8 cellular contexts compared by ENCODE assay signal in genomic region chr5:172453986-172454354, GRCh38. TPM values are rescaled to one million over a fixed set of nuclear protein-coding genes. Genes with fewer than 3 reads are reported as not detected.
A peak's percentile ranks its signal among the peaks of the same experiment; 100 is the strongest.
DNase-seq lines count a peak whose midpoint lies in the region; ATAC-seq and TF ChIP-seq lines count a peak whose summit lies in the region.

No MANE protein-coding gene starts in this region.

- peaks cover 5% of the 10 kb centered on the region for H3K36me3 Mint-ChIP-seq in endodermal cell (ENCODE audit: low read depth)

- H3K27ac ChIP-seq in Panc1 (ENCODE audit: low read length) (peak overlapping the region; percentile 91), endodermal cell (ENCODE audit: low read depth, low read length) (peak overlapping the region; percentile 89)

- H3K9me3 ChIP-seq in Panc1 (ENCODE audit: control insufficient read depth, insufficient read depth, low read depth, low read length) (no peaks in the 10 kb centered on the region), endodermal cell (ENCODE audit: control insufficient read depth, low read length) (no peaks in the 10 kb centered on the region), mononuclear cell (ENCODE audit: low read depth, low read length) (no peaks in the 10 kb centered on the region)

- POLR2A ChIA-PET in Panc1 (lab: Charles Lee): no interaction called here

- H3K36me3 ChIP-seq in Panc1 (ENCODE audit: control insufficient read depth, insufficient read depth, low read length) (no peaks in the 10 kb centered on the region; the same call in 1 of the 2 replicates), endodermal cell (ENCODE audit: control insufficient read depth, insufficient read depth, low read length) (peaks cover 30% of the 10 kb centered on the region)

- ATAC-seq in Panc1 (peak; percentile 48), HG02763 (IDR thresholded peaks at IDR 0.05; ENCODE audit: unreplicated experiment) (no peak), GM21529 (IDR thresholded peaks at IDR 0.05; ENCODE audit: unreplicated experiment) (no peak)

- intact Hi-C loops in Panc1 (cut with micrococcal nuclease; ENCODE audit: unreplicated experiment): no loop called here

- peaks cover 25% of the 10 kb centered on the region for H3K4me1 Mint-ChIP-seq in endodermal cell

- DNase-seq in NCI-H82 (lab: John Stamatoyannopoulos, UW) (peak; percentile 47), NCI-H82 treated with DMSO at 0.1 percent for 48 hours (lab: John Stamatoyannopoulos, UW; ENCODE audit: unreplicated experiment) (no peak), Panc1 (ENCODE audit: low read depth, low spot score) (no peak), endodermal cell (peak; percentile 84), activated gamma-delta T cell treated with Interleukin-2 at 50 U/mL for 16 hours (no peak)

- peaks cover under 1% of the 10 kb centered on the region for H3K27me3 Mint-ChIP-seq in endodermal cell (ENCODE audit: insufficient read depth)

- peak overlapping the region; percentile 89 for H3K4me3 Mint-ChIP-seq in endodermal cell

- CTCF ChIA-PET in Panc1 (lab: Charles Lee): no interaction called here

- no peaks in the 10 kb centered on the region for H3K27me3 ChIP-seq in Panc1 (ENCODE audit: control insufficient read depth, insufficient read depth, low read length)
- no peaks in the 10 kb centered on the region for H3K27me3 ChIP-seq in endodermal cell (ENCODE audit: control insufficient read depth, insufficient read depth, low read length, poor library complexity, severe bottlenecking)
- peaks cover 25% of the 10 kb centered on the region for H3K27me3 ChIP-seq in mononuclear cell (ENCODE audit: insufficient read depth, low read length)

- peak overlapping the region; percentile 83 to 84 for H3K4me3 ChIP-seq in Panc1 (ENCODE audit: low read depth in 2 of 2, low read length in 2 of 2)
- H3K4me3 ChIP-seq in endodermal cell (ENCODE audit: low read length): peak overlapping the region; percentile 99
- peak overlapping the region; percentile 37 for H3K4me3 ChIP-seq in mononuclear cell (ENCODE audit: low read length)

- 0% methylated on average over 8 to 34 of the region's 34 CpGs for WGBS in endodermal cell (ENCODE audit: insufficient coverage in 1 of 2, insufficient read length in 1 of 2), 2 experiments

- H3K4me1 ChIP-seq in Panc1 (ENCODE audit: control insufficient read depth, insufficient read depth, low read length) (peaks cover 44% of the 10 kb centered on the region), endodermal cell (ENCODE audit: control insufficient read depth, insufficient read depth, low read length) (peaks cover 8% of the 10 kb centered on the region), mononuclear cell (ENCODE audit: insufficient read depth, low read length) (peaks cover 12% of the 10 kb centered on the region)

- no TSS peak for BruUV-seq in Panc1 (replicated peaks; lab: Mats Ljungman, UMichigan)

- peak overlapping the region; percentile 95 for H3K27ac Mint-ChIP-seq in endodermal cell

- in situ Hi-C loops in Panc1 (cut with HindIII; ENCODE audit: low pct_unique_long_range_greater_than_20kb, low sequenced_read_pairs): no loop called here

- TF ChIP-seq CTCF in Panc1 (IDR thresholded peaks at IDR 0.05): no peak
- no peak for TF ChIP-seq CTCF in endodermal cell (conservative IDR thresholded peaks at IDR 0.05)

- H3K9ac ChIP-seq in endodermal cell (ENCODE audit: extremely low read depth, low read length, poor library complexity, severe bottlenecking): peak overlapping the region; percentile 75

- H3K9me3 Mint-ChIP-seq in endodermal cell: no peaks in the 10 kb centered on the region

RNA-seq across cellular contexts. Expression of gene SH3PXD2B, which starts 0.4 kb away (rescaled TPM):
- 39.7 TPM for total RNA-seq in Panc1 (2021; ENCODE audit: unreplicated experiment)
- polyA plus RNA-seq in Panc1 (2012; ENCODE audit: insufficient read length): 45.0 TPM
- 10 to 100 TPM; 62.2 to 74.9 TPM for total RNA-seq in endodermal cell
- polyA plus RNA-seq in endodermal cell (2013, experiment 1 of 2): 46.2 TPM
- polyA plus RNA-seq in endodermal cell (2013, experiment 2 of 2): 45.0 TPM
- total RNA-seq in mononuclear cell: 0.52 TPM

Comparison
In these comparisons a context has a peak if more than half of its experiments do, and no peak if none do; other contexts are left out.
1. DNase-seq: peak in NCI-H82 (single experiment) and endodermal cell (single experiment); none in NCI-H82 treated with DMSO at 0.1 percent for 48 hours (single experiment), Panc1 (single experiment) and activated gamma-delta T cell treated with Interleukin-2 at 50 U/mL for 16 hours (single experiment).
2. H3K4me3 ChIP-seq: peak in every context shown above with its lines; median percentile 99 in endodermal cell; 84 in Panc1; 37 in mononuclear cell.
3. RNA of gene SH3PXD2B, which starts 0.4 kb away (total RNA-seq): 62.2 to 74.9 TPM in endodermal cell and 39.7 TPM in Panc1 (single experiment); 0.52 TPM in mononuclear cell (single experiment); every median in the first group is over 10 times any median in the second.